ENCODE assay signal across 35 cellular contexts in genomic region chr3:82671466-82671865, GRCh38.
"Had no signal": no experiment of that assay in that cellular context is flagged by ENCODE, and none has a peak within 500 bp of the region (broad histone marks: within the 10 kb centered on the region; RNA-seq: fewer than 3 reads in every experiment).

No MANE protein-coding gene starts in this region.

- DNase-seq: activated B cell treated with CpG ODN at 0.5 μM for 24 hours; activated CD4-positive, alpha-beta memory T cell treated with anti-CD3 and anti-CD28 coated beads, Interleukin-2, amount 10 ng/mL, durations not matched to agents 7 days and 5 days; activated CD4-positive, alpha-beta T cell treated with anti-CD3 and anti-CD28 coated beads for 36 hours; activated CD4-positive, alpha-beta T cell treated with anti-CD3 and anti-CD28 coated beads for 48 hours; activated CD4-positive, alpha-beta T cell treated with anti-CD3 and anti-CD28 coated beads, Interleukin-2, amount 10 ng/mL, durations not matched to agents 7 days and 5 days; activated CD4-positive, alpha-beta T cell treated with anti-CD3 and anti-CD28 coated beads, Interleukin-2, amount 50 U/mL, for 48 hours; activated CD4-positive, CD25-positive, alpha-beta regulatory T cell treated with anti-CD3 and anti-CD28 coated beads, Interleukin-2, amount 50 U/mL, for 72 hours; activated CD8-positive, alpha-beta memory T cell treated with anti-CD3 and anti-CD28 coated beads for 24 hours; activated CD8-positive, alpha-beta memory T cell treated with anti-CD3 and anti-CD28 coated beads, Interleukin-2, amount 10 ng/mL, durations not matched to agents 7 days and 5 days; activated CD8-positive, alpha-beta memory T cell treated with anti-CD3 and anti-CD28 coated beads, Interleukin-2, amount 50 U/mL, for 48 hours; activated CD8-positive, alpha-beta T cell treated with anti-CD3 and anti-CD28 coated beads, Interleukin-2, amount 10 ng/mL, durations not matched to agents 7 days and 5 days; activated effector memory CD4-positive, alpha-beta T cell treated with Interleukin-2 at 50 U/mL for 16 hours; activated gamma-delta T cell; activated naive CD4-positive, alpha-beta T cell treated with anti-CD3 and anti-CD28 coated beads, Interleukin-2, amount 10 ng/mL, durations not matched to agents 7 days and 5 days; activated naive CD4-positive, alpha-beta T cell treated with Interleukin-2 at 50 U/mL for 16 hours; activated naive CD8-positive, alpha-beta T cell treated with anti-CD3 and anti-CD28 coated beads, Interleukin-2, amount 10 ng/mL, durations not matched to agents 7 days and 5 days; activated naive CD8-positive, alpha-beta T cell treated with anti-CD3 and anti-CD28 coated beads, Interleukin-2, amount 50 U/mL, for 24 hours; activated T-cell treated with anti-CD3 and anti-CD28 coated beads, Interleukin-2, amount 50 U/mL, for 24 hours; activated T-cell treated with anti-CD3 and anti-CD28 coated beads, Interleukin-2, amount 50 U/mL, for 48 hours; amygdala; anterior cingulate cortex; body of pancreas; brain microvascular endothelial cell; central memory CD4-positive, alpha-beta T cell; T-helper 2 cell; T-helper 9 cell had no signal

- FAIRE-seq: TTC549 had no signal

- H3K27me3 Mint-ChIP-seq: activated B cell treated with CpG ODN at 0.5 μM for 24 hours; activated CD4-positive, alpha-beta memory T cell treated with anti-CD3 and anti-CD28 coated beads, Interleukin-2, amount 10 ng/mL, durations not matched to agents 7 days and 5 days; activated CD4-positive, alpha-beta T cell treated with anti-CD3 and anti-CD28 coated beads for 36 hours; activated CD4-positive, alpha-beta T cell treated with anti-CD3 and anti-CD28 coated beads, Interleukin-2, amount 10 ng/mL, durations not matched to agents 7 days and 5 days; activated CD8-positive, alpha-beta memory T cell treated with anti-CD3 and anti-CD28 coated beads, Interleukin-2, amount 10 ng/mL, durations not matched to agents 7 days and 5 days; activated naive CD4-positive, alpha-beta T cell treated with anti-CD3 and anti-CD28 coated beads, Interleukin-2, amount 10 ng/mL, durations not matched to agents 7 days and 5 days; activated naive CD4-positive, alpha-beta T cell treated with anti-CD3 and anti-CD28 coated beads, Interleukin-2, amount 50 U/mL, for 24 hours; activated naive CD8-positive, alpha-beta T cell; activated naive CD8-positive, alpha-beta T cell treated with anti-CD3 and anti-CD28 coated beads, Interleukin-2, amount 10 ng/mL, durations not matched to agents 7 days and 5 days; activated naive CD8-positive, alpha-beta T cell treated with anti-CD3 and anti-CD28 coated beads, Interleukin-2, amount 50 U/mL, for 24 hours; activated T-cell treated with anti-CD3 and anti-CD28 coated beads, Interleukin-2, amount 50 U/mL, for 24 hours had no signal

- ATAC-seq: activated CD4-positive, alpha-beta T cell treated with anti-CD3 and anti-CD28 coated beads for 36 hours; activated CD8-positive, alpha-beta memory T cell treated with anti-CD3 and anti-CD28 coated beads, Interleukin-2, amount 10 ng/mL, durations not matched to agents 7 days and 5 days; activated CD8-positive, alpha-beta T cell treated with anti-CD3 and anti-CD28 coated beads, Interleukin-2, amount 10 ng/mL, durations not matched to agents 7 days and 5 days; activated naive CD8-positive, alpha-beta T cell treated with anti-CD3 and anti-CD28 coated beads, Interleukin-2, amount 50 U/mL, for 24 hours; body of pancreas had no signal

- H3K4me1 ChIP-seq: ascending aorta, body of pancreas, breast epithelium had no signal

- H3K4me1 Mint-ChIP-seq: activated B cell treated with CpG ODN at 0.5 μM for 24 hours; activated CD4-positive, alpha-beta memory T cell treated with anti-CD3 and anti-CD28 coated beads, Interleukin-2, amount 10 ng/mL, durations not matched to agents 7 days and 5 days; activated CD4-positive, alpha-beta T cell treated with anti-CD3 and anti-CD28 coated beads for 36 hours; activated CD4-positive, alpha-beta T cell treated with anti-CD3 and anti-CD28 coated beads, Interleukin-2, amount 10 ng/mL, durations not matched to agents 7 days and 5 days; activated CD8-positive, alpha-beta memory T cell treated with anti-CD3 and anti-CD28 coated beads, Interleukin-2, amount 10 ng/mL, durations not matched to agents 7 days and 5 days; activated naive CD4-positive, alpha-beta T cell treated with anti-CD3 and anti-CD28 coated beads, Interleukin-2, amount 10 ng/mL, durations not matched to agents 7 days and 5 days; activated naive CD4-positive, alpha-beta T cell treated with anti-CD3 and anti-CD28 coated beads, Interleukin-2, amount 50 U/mL, for 24 hours; activated naive CD8-positive, alpha-beta T cell treated with anti-CD3 and anti-CD28 coated beads, Interleukin-2, amount 10 ng/mL, durations not matched to agents 7 days and 5 days; activated naive CD8-positive, alpha-beta T cell treated with anti-CD3 and anti-CD28 coated beads, Interleukin-2, amount 50 U/mL, for 24 hours had no signal

- H3K27ac Mint-ChIP-seq: activated B cell treated with CpG ODN at 0.5 μM for 24 hours; activated CD4-positive, alpha-beta memory T cell treated with anti-CD3 and anti-CD28 coated beads, Interleukin-2, amount 10 ng/mL, durations not matched to agents 7 days and 5 days; activated CD4-positive, alpha-beta T cell treated with anti-CD3 and anti-CD28 coated beads for 36 hours; activated CD4-positive, alpha-beta T cell treated with anti-CD3 and anti-CD28 coated beads, Interleukin-2, amount 10 ng/mL, durations not matched to agents 7 days and 5 days; activated CD8-positive, alpha-beta memory T cell treated with anti-CD3 and anti-CD28 coated beads, Interleukin-2, amount 10 ng/mL, durations not matched to agents 7 days and 5 days; activated CD8-positive, alpha-beta T cell treated with anti-CD3 and anti-CD28 coated beads, Interleukin-2, amount 10 ng/mL, durations not matched to agents 7 days and 5 days; activated naive CD4-positive, alpha-beta T cell treated with anti-CD3 and anti-CD28 coated beads, Interleukin-2, amount 10 ng/mL, durations not matched to agents 7 days and 5 days; activated naive CD4-positive, alpha-beta T cell treated with anti-CD3 and anti-CD28 coated beads, Interleukin-2, amount 50 U/mL, for 24 hours; activated naive CD8-positive, alpha-beta T cell; activated naive CD8-positive, alpha-beta T cell treated with anti-CD3 and anti-CD28 coated beads, Interleukin-2, amount 10 ng/mL, durations not matched to agents 7 days and 5 days; activated naive CD8-positive, alpha-beta T cell treated with anti-CD3 and anti-CD28 coated beads, Interleukin-2, amount 50 U/mL, for 24 hours; activated T-cell treated with anti-CD3 and anti-CD28 coated beads, Interleukin-2, amount 50 U/mL, for 24 hours; activated T-helper 2 cell treated with anti-CD3 and anti-CD28 coated beads, Interferon-gamma antibody, Interleukin-2, Interleukin-4, amounts not matched to agents 10 μg/mL and 5 μg/mL and 100 μg/mL, durations not matched to agents 14 hours and 24 hours and 36 hours; T-helper 1 cell treated with Interleukin-12 subunit alpha and Interleukin-12 subunit beta and Interleukin-4 antibody, amounts not matched to agents 30 μg/mL and 1 μg/mL, for 36 hours; T-helper 2 cell treated with Interferon-gamma antibody and Interleukin-4, amounts not matched to agents 5 μg/mL and 100 μg/mL, for 36 hours had no signal

- H3K9me3 Mint-ChIP-seq: activated naive CD4-positive, alpha-beta T cell treated with anti-CD3 and anti-CD28 coated beads, Interleukin-2, amount 50 U/mL, for 24 hours had no signal

- H3K27me3 ChIP-seq: ascending aorta, body of pancreas, brain microvascular endothelial cell, breast epithelium had no signal

- H3K27ac ChIP-seq: ascending aorta, body of pancreas, brain microvascular endothelial cell, breast epithelium, VCaP had no signal

- H3K9me3 ChIP-seq: ascending aorta, body of pancreas, breast epithelium had no signal

- H3K4me3 ChIP-seq: ascending aorta, body of pancreas, breast epithelium had no signal

- H3K36me3 Mint-ChIP-seq: activated CD8-positive, alpha-beta memory T cell treated with anti-CD3 and anti-CD28 coated beads, Interleukin-2, amount 10 ng/mL, durations not matched to agents 7 days and 5 days; activated naive CD4-positive, alpha-beta T cell treated with anti-CD3 and anti-CD28 coated beads, Interleukin-2, amount 10 ng/mL, durations not matched to agents 7 days and 5 days; activated naive CD4-positive, alpha-beta T cell treated with anti-CD3 and anti-CD28 coated beads, Interleukin-2, amount 50 U/mL, for 24 hours; activated naive CD8-positive, alpha-beta T cell; activated naive CD8-positive, alpha-beta T cell treated with anti-CD3 and anti-CD28 coated beads, Interleukin-2, amount 10 ng/mL, durations not matched to agents 7 days and 5 days had no signal

- H3K4me3 Mint-ChIP-seq: activated B cell treated with CpG ODN at 0.5 μM for 24 hours; activated CD4-positive, alpha-beta memory T cell treated with anti-CD3 and anti-CD28 coated beads, Interleukin-2, amount 10 ng/mL, durations not matched to agents 7 days and 5 days; activated CD4-positive, alpha-beta T cell treated with anti-CD3 and anti-CD28 coated beads for 36 hours; activated CD4-positive, alpha-beta T cell treated with anti-CD3 and anti-CD28 coated beads, Interleukin-2, amount 10 ng/mL, durations not matched to agents 7 days and 5 days; activated CD8-positive, alpha-beta memory T cell treated with anti-CD3 and anti-CD28 coated beads, Interleukin-2, amount 10 ng/mL, durations not matched to agents 7 days and 5 days; activated CD8-positive, alpha-beta T cell treated with anti-CD3 and anti-CD28 coated beads, Interleukin-2, amount 10 ng/mL, durations not matched to agents 7 days and 5 days; activated naive CD4-positive, alpha-beta T cell treated with anti-CD3 and anti-CD28 coated beads, Interleukin-2, amount 10 ng/mL, durations not matched to agents 7 days and 5 days; activated naive CD4-positive, alpha-beta T cell treated with anti-CD3 and anti-CD28 coated beads, Interleukin-2, amount 50 U/mL, for 24 hours; activated naive CD8-positive, alpha-beta T cell; activated naive CD8-positive, alpha-beta T cell treated with anti-CD3 and anti-CD28 coated beads, Interleukin-2, amount 10 ng/mL, durations not matched to agents 7 days and 5 days; activated naive CD8-positive, alpha-beta T cell treated with anti-CD3 and anti-CD28 coated beads, Interleukin-2, amount 50 U/mL, for 24 hours; activated T-cell treated with anti-CD3 and anti-CD28 coated beads, Interleukin-2, amount 50 U/mL, for 24 hours; T-helper 1 cell treated with Interleukin-12 subunit alpha and Interleukin-12 subunit beta and Interleukin-4 antibody, amounts not matched to agents 30 μg/mL and 1 μg/mL, for 36 hours; T-helper 2 cell treated with Interferon-gamma antibody and Interleukin-4, amounts not matched to agents 5 μg/mL and 100 μg/mL, for 36 hours had no signal

- H3K36me3 ChIP-seq: ascending aorta, brain microvascular endothelial cell, breast epithelium had no signal
